10 cellular contexts compared by ENCODE assay signal in genomic region chr1:42938596-42939184, GRCh38. TPM values are rescaled to one million over a fixed set of nuclear protein-coding genes. Genes with fewer than 3 reads are reported as not detected.
DNase-seq lines count a peak whose midpoint lies in the region; ATAC-seq and TF ChIP-seq lines count a peak whose summit lies in the region.
"Had no signal": no experiment of that assay in that cellular context is flagged by ENCODE, and none has a peak within 500 bp of the region (broad histone marks: within the 10 kb centered on the region; RNA-seq: fewer than 3 reads in every experiment).

No MANE protein-coding gene starts in this region.

- H3K9me3 Mint-ChIP-seq in activated naive CD4-positive, alpha-beta T cell treated with anti-CD3 and anti-CD28 coated beads, Interleukin-2, amount 50 U/mL, for 24 hours = no peaks in the 10 kb centered on the region
- H3K9me3 Mint-ChIP-seq in activated T-helper 1 cell treated with anti-CD3 and anti-CD28 coated beads, Interleukin-12 subunit alpha, Interleukin-12 subunit beta, Interleukin-2, Interleukin-4 antibody, amounts not matched to agents 30 ng/mL and 10 ng/mL and 1 ng/mL, durations not matched to agents 14 hours and 24 hours and 36 hours = no peaks in the 10 kb centered on the region

- intact Hi-C loops in activated T-helper 1 cell treated with anti-CD3 and anti-CD28 coated beads, Interleukin-12 subunit alpha, Interleukin-12 subunit beta, Interleukin-2, Interleukin-4 antibody, amounts not matched to agents 30 ng/mL and 10 ng/mL and 1 ng/mL, durations not matched to agents 14 hours and 24 hours and 36 hours (cut with micrococcal nuclease) = no loop called here
- intact Hi-C loops in adrenal gland (cut with DNase I) = no loop called here

- H3K27me3 ChIP-seq in mesenchymal stem cell (ENCODE audit: control insufficient read depth in 1 of 2, insufficient read depth in 1 of 2, low read length in 2 of 2) = no peaks in the 10 kb centered on the region
- H3K27me3 ChIP-seq in upper lobe of left lung = no peaks in the 10 kb centered on the region
- H3K27me3 ChIP-seq in adrenal gland = no peaks in the 10 kb centered on the region

- no peak overlapping the region for H2AFZ ChIP-seq in mesenchymal stem cell (ENCODE audit: low read depth, low read length)

- no peak overlapping the region for H3K4me2 ChIP-seq in mesenchymal stem cell (ENCODE audit: low read length, poor library complexity, severe bottlenecking)

- H3K79me1 ChIP-seq in mesenchymal stem cell (replicated peaks; ENCODE audit: low read length, poor library complexity, severe bottlenecking) = peaks cover 35% of the 10 kb centered on the region

- no peaks in the 10 kb centered on the region for H3K27me3 Mint-ChIP-seq in activated naive CD4-positive, alpha-beta T cell treated with anti-CD3 and anti-CD28 coated beads, Interleukin-2, amount 50 U/mL, for 24 hours
- no peaks in the 10 kb centered on the region for H3K27me3 Mint-ChIP-seq in activated T-helper 1 cell treated with anti-CD3 and anti-CD28 coated beads, Interleukin-12 subunit alpha, Interleukin-12 subunit beta, Interleukin-2, Interleukin-4 antibody, amounts not matched to agents 30 ng/mL and 10 ng/mL and 1 ng/mL, durations not matched to agents 14 hours and 24 hours and 36 hours (ENCODE audit: insufficient read depth)

- H4K8ac ChIP-seq in mesenchymal stem cell (ENCODE audit: low read length) = no peak overlapping the region

- WGBS in mesenchymal stem cell = 96% methylated on average over 9 of the region's 9 CpGs
- WGBS in upper lobe of left lung, 2 donors = 73 to 77% methylated on average over 5 to 9 of the region's 9 CpGs
- 73 to 88% (median 84%) methylated on average over 9 of the region's 9 CpGs for WGBS in adrenal gland, 4 donors

- H2BK15ac ChIP-seq in mesenchymal stem cell (ENCODE audit: low read depth, poor library complexity, severe bottlenecking) = peak overlapping the region; percentile 29

- H2BK120ac ChIP-seq in mesenchymal stem cell (ENCODE audit: low read depth, low read length) = peak overlapping the region; percentile 90

- peak overlapping the region; percentile 13 to 53 for H3K18ac ChIP-seq in mesenchymal stem cell (ENCODE audit: low read depth in 1 of 2, low read length in 2 of 2)

- H2BK12ac ChIP-seq in mesenchymal stem cell (ENCODE audit: low read length in 2 of 2) = peak overlapping the region in 1 of 2 experiments; percentile 90

- H3K4me1 ChIP-seq in mesenchymal stem cell (ENCODE audit: control insufficient read depth, insufficient read depth, low read depth, low read length) (peaks cover 64% of the 10 kb centered on the region), upper lobe of left lung (peaks cover 65 to 98% (median 92%) of the 10 kb centered on the region in 4 donors), adrenal gland (replicated peaks in 1 of 2) (peaks cover 0 to 30% of the 10 kb centered on the region in 2 donors)

- no peak overlapping the region for H2BK5ac ChIP-seq in mesenchymal stem cell (ENCODE audit: low read depth, low read length, poor library complexity, severe bottlenecking)

- no peak overlapping the region for H3K23ac ChIP-seq in mesenchymal stem cell (ENCODE audit: low read length in 2 of 2)

- H3K4me1 Mint-ChIP-seq in activated naive CD4-positive, alpha-beta T cell treated with anti-CD3 and anti-CD28 coated beads, Interleukin-2, amount 50 U/mL, for 24 hours = peaks cover 96% of the 10 kb centered on the region
- peaks cover 97% of the 10 kb centered on the region for H3K4me1 Mint-ChIP-seq in activated T-helper 1 cell treated with anti-CD3 and anti-CD28 coated beads, Interleukin-12 subunit alpha, Interleukin-12 subunit beta, Interleukin-2, Interleukin-4 antibody, amounts not matched to agents 30 ng/mL and 10 ng/mL and 1 ng/mL, durations not matched to agents 14 hours and 24 hours and 36 hours (ENCODE audit: low read depth)

- H3K4me3 Mint-ChIP-seq in activated naive CD4-positive, alpha-beta T cell treated with anti-CD3 and anti-CD28 coated beads, Interleukin-2, amount 50 U/mL, for 24 hours = peak overlapping the region; percentile 8
- peak overlapping the region; percentile 70 for H3K4me3 Mint-ChIP-seq in activated T-helper 1 cell treated with anti-CD3 and anti-CD28 coated beads, Interleukin-12 subunit alpha, Interleukin-12 subunit beta, Interleukin-2, Interleukin-4 antibody, amounts not matched to agents 30 ng/mL and 10 ng/mL and 1 ng/mL, durations not matched to agents 14 hours and 24 hours and 36 hours

- H3K27ac Mint-ChIP-seq in activated naive CD4-positive, alpha-beta T cell treated with anti-CD3 and anti-CD28 coated beads, Interleukin-2, amount 50 U/mL, for 24 hours = peak overlapping the region; percentile 49
- H3K27ac Mint-ChIP-seq in activated T-helper 1 cell treated with anti-CD3 and anti-CD28 coated beads, Interleukin-12 subunit alpha, Interleukin-12 subunit beta, Interleukin-2, Interleukin-4 antibody, amounts not matched to agents 30 ng/mL and 10 ng/mL and 1 ng/mL, durations not matched to agents 14 hours and 24 hours and 36 hours = peak overlapping the region; percentile 86

- TF ChIP-seq POLR2A in upper lobe of left lung (IDR thresholded peaks at IDR 0.05) (no peak), adrenal gland (IDR thresholded peaks at IDR 0.05) (no peak)

- no peak overlapping the region for H3K9ac ChIP-seq in mesenchymal stem cell (ENCODE audit: low read length)

- H3K36me3 ChIP-seq in mesenchymal stem cell (ENCODE audit: control insufficient read depth in 1 of 2, insufficient read depth in 2 of 2, low read depth in 1 of 2, low read length in 2 of 2) = peaks cover 0 to 78% of the 10 kb centered on the region in 2 experiments
- H3K36me3 ChIP-seq in upper lobe of left lung = no peaks in the 10 kb centered on the region
- no peaks in the 10 kb centered on the region for H3K36me3 ChIP-seq in adrenal gland (replicated peaks in 1 of 2)

- H3K4me3 ChIP-seq in mesenchymal stem cell (ENCODE audit: insufficient read depth in 1 of 2, low read depth in 1 of 2, low read length in 2 of 2) (no peak overlapping the region), upper lobe of left lung (no peak overlapping the region), adrenal gland (no peak overlapping the region)

- in situ Hi-C loops in KBM-7 (cut with MboI; ENCODE audit: low pct_unique_long_range_greater_than_20kb, low sequenced_read_pairs) = no loop called here

- H2AK5ac ChIP-seq in mesenchymal stem cell (ENCODE audit: low read length, severe bottlenecking) = peak overlapping the region; percentile 47

- peaks cover 13% of the 10 kb centered on the region for H3K36me3 Mint-ChIP-seq in activated naive CD4-positive, alpha-beta T cell treated with anti-CD3 and anti-CD28 coated beads, Interleukin-2, amount 50 U/mL, for 24 hours
- peaks cover 71% of the 10 kb centered on the region for H3K36me3 Mint-ChIP-seq in activated T-helper 1 cell treated with anti-CD3 and anti-CD28 coated beads, Interleukin-12 subunit alpha, Interleukin-12 subunit beta, Interleukin-2, Interleukin-4 antibody, amounts not matched to agents 30 ng/mL and 10 ng/mL and 1 ng/mL, durations not matched to agents 14 hours and 24 hours and 36 hours (ENCODE audit: low read depth)

- DNase-seq in activated naive CD4-positive, alpha-beta T cell treated with anti-CD3 and anti-CD28 coated beads, Interleukin-2, amount 50 U/mL, for 16 hours = no peak
- DNase-seq in activated T-helper 1 cell treated with anti-CD3 and anti-CD28 coated beads, Interleukin-12 subunit alpha, Interleukin-12 subunit beta, Interleukin-2, Interleukin-4 antibody, amounts not matched to agents 30 ng/mL and 10 ng/mL and 1 ng/mL, durations not matched to agents 14 hours and 24 hours and 36 hours (ENCODE audit: low spot score) = no peak
- DNase-seq in mesenchymal stem cell (no peak), upper lobe of left lung (no peak), KBM-7 (no peak), NCI-H2107 treated with DMSO at 0.1 percent for 48 hours (lab: John Stamatoyannopoulos, UW; ENCODE audit: unreplicated experiment) (no peak), adrenal gland (no peak)
- DNase-seq: COR-L47, foreskin melanocyte had no signal

- no peak overlapping the region for H3K14ac ChIP-seq in mesenchymal stem cell (ENCODE audit: low read length in 2 of 2)

- H3K27ac ChIP-seq in mesenchymal stem cell (ENCODE audit: low read length, poor library complexity, severe bottlenecking) (no peak overlapping the region), upper lobe of left lung (peak overlapping the region in 3 of 4 donors; percentile 39 to 87 (median 76)), adrenal gland (no peak overlapping the region)

- H3K4ac ChIP-seq in mesenchymal stem cell (ENCODE audit: low read depth in 1 of 2, low read length in 2 of 2) = peak overlapping the region in 1 of 2 experiments; percentile 59

- H4K91ac ChIP-seq in mesenchymal stem cell (ENCODE audit: low read length) = peak overlapping the region; percentile 14

- no peaks in the 10 kb centered on the region for H3K9me3 ChIP-seq in mesenchymal stem cell (ENCODE audit: control insufficient read depth, low read length)
- H3K9me3 ChIP-seq in upper lobe of left lung = no peaks in the 10 kb centered on the region
- no peaks in the 10 kb centered on the region for H3K9me3 ChIP-seq in adrenal gland (replicated peaks in 1 of 3)

- TF ChIP-seq CTCF in upper lobe of left lung (IDR thresholded peaks at IDR 0.05) (no peak), adrenal gland (IDR thresholded peaks at IDR 0.05) (no peak)

- TF ChIP-seq EP300 in upper lobe of left lung (IDR thresholded peaks at IDR 0.05) = no peak

- no peak for ATAC-seq in upper lobe of left lung (ENCODE audit: low FRiP score in 2 of 2)

RNA-seq across cellular contexts. Expression of gene SLC2A1, which starts 20.0 kb away (rescaled TPM):
- 111 and 120 TPM in 2 replicates for total RNA-seq in activated T-helper 1 cell treated with anti-CD3 and anti-CD28 coated beads, Interleukin-12 subunit alpha, Interleukin-12 subunit beta, Interleukin-2, Interleukin-4 antibody, amounts not matched to agents 30 ng/mL and 10 ng/mL and 1 ng/mL, durations not matched to agents 14 hours and 24 hours and 36 hours
- 64.6 TPM for polyA plus RNA-seq in mesenchymal stem cell (2013, experiment 1 of 2)
- polyA plus RNA-seq in mesenchymal stem cell (2013, experiment 2 of 2) = 64.8 TPM
- total RNA-seq in upper lobe of left lung = 10 to 100 TPM in 3 of 6 donors, 1 to 10 TPM in 3; 6.3 to 24.3 (median 10.5) TPM
- total RNA-seq in adrenal gland = 100 to 1,000 TPM in 1 of 8 donors, 10 to 100 TPM in 7; 15.4 to 123 (median 27.1) TPM
- 10 to 100 TPM in 1 of 3 donors, 1 to 10 TPM in 2; 4.6 to 12.3 (median 9.3) TPM for polyA plus RNA-seq in adrenal gland

Comparison
In these comparisons a context has a peak if more than half of its experiments do, and no peak if none do; other contexts are left out.
1. H3K27ac ChIP-seq: peak in upper lobe of left lung (3 of 4); none in mesenchymal stem cell (single experiment) and adrenal gland (0 of 5).